25 cellular contexts compared by ENCODE assay signal in genomic region chr6:119303164-119303887, GRCh38.
"Had no signal": no experiment of that assay in that cellular context is flagged by ENCODE, and none has a peak within 500 bp of the region (broad histone marks: within the 10 kb centered on the region; RNA-seq: fewer than 3 reads in every experiment).

No MANE protein-coding gene starts in this region.

- H3K27me3 ChIP-seq: colonic mucosa, left lung, ovary, spleen, transverse colon had no signal

- H3K27ac ChIP-seq: colonic mucosa, left lung, lower lobe of right lung, ovary, prostate gland, spleen, thoracic aorta, transverse colon had no signal

- H3K36me3 ChIP-seq: colonic mucosa, ovary, prostate gland, thoracic aorta had no signal

- H3K27ac Mint-ChIP-seq: endodermal cell; memory B cell; stimulated activated naive B cell treated with anti-CD40 and anti-IgM and Interleukin-4, amounts not matched to agents 10 μg/mL and 1 μg/mL and 100 μg/mL, for 72 hours had no signal

- ATAC-seq: left lung; lower lobe of right lung; sciatic nerve; stimulated activated naive B cell treated with anti-CD40 and anti-IgM and Interleukin-4, amounts not matched to agents 10 μg/mL and 1 μg/mL and 100 μg/mL, for 72 hours; stimulated activated naive CD8-positive, alpha-beta T cell treated with anti-CD3 and anti-CD28 coated beads, Interleukin-15, amount 100 ng/mL, for 72 hours had no signal

- H3K9me3 Mint-ChIP-seq: endodermal cell; memory B cell; stimulated activated naive B cell treated with anti-CD40 and anti-IgM and Interleukin-4, amounts not matched to agents 10 μg/mL and 1 μg/mL and 100 μg/mL, for 72 hours; stimulated activated naive CD8-positive, alpha-beta T cell treated with anti-CD3 and anti-CD28 coated beads, Interleukin-15, amount 100 ng/mL, for 72 hours had no signal

- H3K4me1 Mint-ChIP-seq: endodermal cell; memory B cell; stimulated activated naive CD8-positive, alpha-beta T cell treated with anti-CD3 and anti-CD28 coated beads, Interleukin-15, amount 100 ng/mL, for 72 hours had no signal

- H3K9me3 ChIP-seq: colonic mucosa, left lung, lower lobe of right lung, ovary, prostate gland, spleen, thoracic aorta, transverse colon had no signal

- H3K4me3 ChIP-seq: colonic mucosa, left lung, lower lobe of right lung, ovary, prostate gland, spleen, thoracic aorta, transverse colon had no signal

- DNase-seq: caudate nucleus; colonic mucosa; effector CD4-positive, alpha-beta T cell; endodermal cell; foreskin melanocyte; head of caudate nucleus; hippocampal formation; kidney glomerular epithelial cell; left lung; lower lobe of right lung; midbrain; nucleus accumbens; ovary; retina; spleen; stimulated activated CD4-positive, alpha-beta T cell treated with anti-CD3 and anti-CD28 coated beads, Interleukin-15, amount 100 ng/mL, for 24 hours; stimulated activated CD4-positive, alpha-beta T cell treated with anti-CD3 and anti-CD28 coated beads, Interleukin-1b, Interleukin-23, amount 100 ng/mL, for 48 hours; stimulated activated CD4-positive, alpha-beta T cell treated with anti-CD3 and anti-CD28 coated beads, Interleukin-4, amount 100 ng/mL, for 24 hours; stimulated activated naive B cell treated with anti-CD40 and anti-IgM and Interleukin-4, amounts not matched to agents 10 μg/mL and 1 μg/mL and 100 μg/mL, for 72 hours; stimulated activated naive CD8-positive, alpha-beta T cell treated with anti-CD3 and anti-CD28 coated beads, Interleukin-15, amount 100 ng/mL, for 72 hours; transverse colon had no signal

- H3K4me3 Mint-ChIP-seq: endodermal cell; memory B cell; stimulated activated naive B cell treated with anti-CD40 and anti-IgM and Interleukin-4, amounts not matched to agents 10 μg/mL and 1 μg/mL and 100 μg/mL, for 72 hours; stimulated activated naive CD8-positive, alpha-beta T cell treated with anti-CD3 and anti-CD28 coated beads, Interleukin-15, amount 100 ng/mL, for 72 hours had no signal

- H3K27me3 Mint-ChIP-seq: memory B cell; stimulated activated naive B cell treated with anti-CD40 and anti-IgM and Interleukin-4, amounts not matched to agents 10 μg/mL and 1 μg/mL and 100 μg/mL, for 72 hours; stimulated activated naive CD8-positive, alpha-beta T cell treated with anti-CD3 and anti-CD28 coated beads, Interleukin-15, amount 100 ng/mL, for 72 hours had no signal

- H3K4me1 ChIP-seq: colonic mucosa, prostate gland had no signal
